ENCODE assay signal across 8 cellular contexts in genomic region chr6:71496018-71496800, GRCh38.
DNase-seq lines count a peak whose midpoint lies in the region; ATAC-seq and TF ChIP-seq lines count a peak whose summit lies in the region.
"Had no signal": no experiment of that assay in that cellular context is flagged by ENCODE, and none has a peak within 500 bp of the region (broad histone marks: within the 10 kb centered on the region; RNA-seq: fewer than 3 reads in every experiment).

No MANE protein-coding gene starts in this region.

- no peaks in the 10 kb centered on the region for H3K9me3 Mint-ChIP-seq in naive B cell

- TF ChIP-seq CTCF in BE2C (IDR thresholded peaks at IDR 0.05; ENCODE audit: low read depth, low read length), result no peak

- H3K4me3 Mint-ChIP-seq in T-helper 17 cell (peak overlapping the region; percentile 55), naive B cell (peak overlapping the region; percentile 68 to 94 (median 86))

- ATAC-seq in GM19025 (IDR thresholded peaks at IDR 0.05; ENCODE audit: low read depth, unreplicated experiment) (peak; percentile 100), HG02885 (IDR thresholded peaks at IDR 0.05; ENCODE audit: poor library complexity, unreplicated experiment) (peak; percentile 100), T-helper 17 cell (no peak), naive B cell (ENCODE audit: low read depth in 2 of 2) (peak; percentile 80 to 95)

- H3K9me3 ChIP-seq in T-helper 17 cell (ENCODE audit: control insufficient read depth, low read length, poor library complexity, severe bottlenecking) (no peaks in the 10 kb centered on the region), BE2C (no peaks in the 10 kb centered on the region)

- H3K27ac Mint-ChIP-seq in T-helper 17 cell (no peak overlapping the region), naive B cell (peak overlapping the region; percentile 51 to 87 (median 64))

- no peaks in the 10 kb centered on the region for H3K27me3 ChIP-seq in BE2C

- no peak for DNase-seq in T-helper 17 cell
- peak; percentile 17 for DNase-seq in naive B cell
- DNase-seq in NOMO-1 (lab: John Stamatoyannopoulos, UW; ENCODE audit: unreplicated experiment in 2 of 2), result no peak
- no peak for DNase-seq in BE2C
- no peak for DNase-seq in SHP77 (lab: John Stamatoyannopoulos, UW)

- H3K4me1 ChIP-seq in BE2C, result no peaks in the 10 kb centered on the region

- no peaks in the 10 kb centered on the region for H3K36me3 Mint-ChIP-seq in T-helper 17 cell (ENCODE audit: low read depth)
- no peaks in the 10 kb centered on the region for H3K36me3 Mint-ChIP-seq in naive B cell

- H3K4me3 ChIP-seq in BE2C (ENCODE audit: low read depth, low read length), result no peak overlapping the region
- H3K4me3 ChIP-seq: lung had no signal

- peaks cover 4% of the 10 kb centered on the region for H3K4me1 Mint-ChIP-seq in T-helper 17 cell
- H3K4me1 Mint-ChIP-seq in naive B cell, result peaks cover 6 to 24% (median 16%) of the 10 kb centered on the region in 3 donors

- H3K27me3 Mint-ChIP-seq in T-helper 17 cell, result peaks cover 9% of the 10 kb centered on the region
- no peaks in the 10 kb centered on the region for H3K27me3 Mint-ChIP-seq in naive B cell

- no peaks in the 10 kb centered on the region for H3K36me3 ChIP-seq in BE2C
